Comparison of ENCODE assay signal across 8 cellular contexts in genomic region chr3:170869645-170870593, GRCh38. TPM values are rescaled to one million over a fixed set of nuclear protein-coding genes. Genes with fewer than 3 reads are reported as not detected.
DNase-seq lines count a peak whose midpoint lies in the region; ATAC-seq and TF ChIP-seq lines count a peak whose summit lies in the region.

TSS of gene RPL22L1 (minus strand) at chr3:170870195. CDS start at chr3:170870167, 28 bp downstream.

- H3K36me3 ChIP-seq in GM23338 (ENCODE audit: insufficient read depth): peaks cover 31% of the 10 kb centered on the region
- peaks cover 17% of the 10 kb centered on the region for H3K36me3 ChIP-seq in neutrophil

- no peaks in the 10 kb centered on the region for H3K9me2 ChIP-seq in GM23338 (ENCODE audit: insufficient read depth)

- H3K79me2 ChIP-seq in GM23338 (replicated peaks; ENCODE audit: insufficient read depth): peaks cover 26% of the 10 kb centered on the region

- H3K9me3 Mint-ChIP-seq in GM23338: peaks cover 2% of the 10 kb centered on the region; the same call in 1 of the 3 replicates
- no peaks in the 10 kb centered on the region for H3K9me3 Mint-ChIP-seq in activated T-helper 1 cell treated with anti-CD3 and anti-CD28 coated beads, Interleukin-12 subunit alpha, Interleukin-12 subunit beta, Interleukin-2, Interleukin-4 antibody, amounts not matched to agents 30 ng/mL and 10 ng/mL and 1 ng/mL, durations not matched to agents 14 hours and 24 hours and 36 hours

- peaks cover 12% of the 10 kb centered on the region for H3K27me3 Mint-ChIP-seq in GM23338 (ENCODE audit: insufficient read depth, low read depth, poor library complexity)
- H3K27me3 Mint-ChIP-seq in activated T-helper 1 cell treated with anti-CD3 and anti-CD28 coated beads, Interleukin-12 subunit alpha, Interleukin-12 subunit beta, Interleukin-2, Interleukin-4 antibody, amounts not matched to agents 30 ng/mL and 10 ng/mL and 1 ng/mL, durations not matched to agents 14 hours and 24 hours and 36 hours (ENCODE audit: insufficient read depth): peaks cover 4% of the 10 kb centered on the region

- peaks cover 46% of the 10 kb centered on the region for H3F3A ChIP-seq in GM23338 (replicated peaks; ENCODE audit: low read depth)

- H3K9me3 ChIP-seq in neutrophil: no peaks in the 10 kb centered on the region

- TF ChIP-seq CTCF in GM23338 (conservative IDR thresholded peaks at IDR 0.05; ENCODE audit: low read depth in 2 of 2): peak in 1 of 2 experiments; percentile 38; a peak in 3 of 4 replicates
- TF ChIP-seq CTCF in foreskin fibroblast (IDR thresholded peaks at IDR 0.05; ENCODE audit: low read depth, low read length): peak; percentile 6
- peak; percentile 14 for TF ChIP-seq CTCF in neutrophil (IDR thresholded peaks at IDR 0.05)

- peak within 1 kb of the TSS; percentile 100 for H3K27ac Mint-ChIP-seq in GM23338
- peak within 1 kb of the TSS; percentile 100 for H3K27ac Mint-ChIP-seq in activated T-helper 1 cell treated with anti-CD3 and anti-CD28 coated beads, Interleukin-12 subunit alpha, Interleukin-12 subunit beta, Interleukin-2, Interleukin-4 antibody, amounts not matched to agents 30 ng/mL and 10 ng/mL and 1 ng/mL, durations not matched to agents 14 hours and 24 hours and 36 hours

- H3K4me1 Mint-ChIP-seq in GM23338: peaks cover 23% of the 10 kb centered on the region
- H3K4me1 Mint-ChIP-seq in activated T-helper 1 cell treated with anti-CD3 and anti-CD28 coated beads, Interleukin-12 subunit alpha, Interleukin-12 subunit beta, Interleukin-2, Interleukin-4 antibody, amounts not matched to agents 30 ng/mL and 10 ng/mL and 1 ng/mL, durations not matched to agents 14 hours and 24 hours and 36 hours (ENCODE audit: low read depth): peaks cover 24% of the 10 kb centered on the region

- peak within 1 kb of the TSS; percentile 65; the same call in 1 of the 2 replicates for H2AFZ ChIP-seq in GM23338

- H3K4me2 ChIP-seq in GM23338: peak within 1 kb of the TSS; percentile 95

- H3K27ac ChIP-seq in GM23338 (ENCODE audit: low read depth) (peak within 1 kb of the TSS; percentile 95), neutrophil (peak within 1 kb of the TSS; percentile 83), temporal lobe (ENCODE audit: low read depth, low read length) (peak within 1 kb of the TSS; percentile 86)

- peaks cover 49% of the 10 kb centered on the region for H3K36me3 Mint-ChIP-seq in GM23338 (ENCODE audit: low read depth)
- H3K36me3 Mint-ChIP-seq in activated T-helper 1 cell treated with anti-CD3 and anti-CD28 coated beads, Interleukin-12 subunit alpha, Interleukin-12 subunit beta, Interleukin-2, Interleukin-4 antibody, amounts not matched to agents 30 ng/mL and 10 ng/mL and 1 ng/mL, durations not matched to agents 14 hours and 24 hours and 36 hours (ENCODE audit: low read depth): peaks cover 38% of the 10 kb centered on the region

- H3K27me3 ChIP-seq in GM23338 (ENCODE audit: insufficient read depth) (no peaks in the 10 kb centered on the region), neutrophil (no peaks in the 10 kb centered on the region)

- peak; percentile 97 for DNase-seq in EH (ENCODE audit: low read depth)
- peak; percentile 98 for DNase-seq in GM23338 (ENCODE audit: low spot score)
- DNase-seq in M059J (ENCODE audit: low read depth): peak; percentile 99
- DNase-seq in activated T-helper 1 cell treated with anti-CD3 and anti-CD28 coated beads, Interleukin-12 subunit alpha, Interleukin-12 subunit beta, Interleukin-2, Interleukin-4 antibody, amounts not matched to agents 30 ng/mL and 10 ng/mL and 1 ng/mL, durations not matched to agents 14 hours and 24 hours and 36 hours (ENCODE audit: low spot score): peak; percentile 90
- DNase-seq in foreskin fibroblast: peak; percentile 96 to 99
- no peak for DNase-seq in DMS79 treated with DMSO at 0.1 percent for 48 hours (lab: John Stamatoyannopoulos, UW)

- intact Hi-C loops in activated T-helper 1 cell treated with anti-CD3 and anti-CD28 coated beads, Interleukin-12 subunit alpha, Interleukin-12 subunit beta, Interleukin-2, Interleukin-4 antibody, amounts not matched to agents 30 ng/mL and 10 ng/mL and 1 ng/mL, durations not matched to agents 14 hours and 24 hours and 36 hours (cut with micrococcal nuclease): loop anchor here (1.0 to 10.0 kb wide), 12 partner anchors 13 to 1882 kb away; partner anchors contain the start of genes ECT2, EIF5A2, MYNN and PHC3

- H4K20me1 ChIP-seq in GM23338 (replicated peaks; ENCODE audit: insufficient read depth): peaks cover 18% of the 10 kb centered on the region

- ATAC-seq in GM23338: peak; percentile 89

- H3K4me1 ChIP-seq in GM23338 (ENCODE audit: insufficient read depth): peaks cover 30% of the 10 kb centered on the region
- H3K4me1 ChIP-seq in neutrophil (ENCODE audit: control insufficient read depth in 1 of 2, insufficient read depth in 1 of 2, low read depth in 1 of 2, low read length in 1 of 2): peaks cover 29 to 34% of the 10 kb centered on the region in 2 experiments

- peak within 1 kb of the TSS; percentile 78 for H3K4me3 ChIP-seq in GM23338
- H3K4me3 ChIP-seq in foreskin fibroblast (ENCODE audit: low read depth in 1 of 2, low read length in 2 of 2): peak within 1 kb of the TSS; percentile 82 to 86
- H3K4me3 ChIP-seq in neutrophil (ENCODE audit: low read depth in 1 of 2, low read length in 1 of 2): peak within 1 kb of the TSS; percentile 73 to 89

- peak within 1 kb of the TSS; percentile 95 for H3K4me3 Mint-ChIP-seq in GM23338
- peak within 1 kb of the TSS; percentile 98 for H3K4me3 Mint-ChIP-seq in activated T-helper 1 cell treated with anti-CD3 and anti-CD28 coated beads, Interleukin-12 subunit alpha, Interleukin-12 subunit beta, Interleukin-2, Interleukin-4 antibody, amounts not matched to agents 30 ng/mL and 10 ng/mL and 1 ng/mL, durations not matched to agents 14 hours and 24 hours and 36 hours

TF ChIP-seq in GM23338, 12 proteins besides CTCF, POLR2A, EP300 and RAD21 (continues in another document):
- TF ChIP-seq ZNF462 (CRISPR knock-in tag; IDR thresholded peaks at IDR 0.05) (no peak), POLR2AphosphoS5 (IDR thresholded peaks at IDR 0.05; ENCODE audit: low read depth) (peak; percentile 100), EZH2 (IDR thresholded peaks at IDR 0.05; ENCODE audit: low read depth, unreplicated experiment) (no peak)

RNA-seq across cellular contexts. Expression of gene RPL22L1, which starts in this region (rescaled TPM):
- 216 and 250 TPM in 2 replicates for total RNA-seq in GM23338 (2014; rRNA removed; shearing (Covaris generic))
- polyA plus RNA-seq in GM23338 (2016; fragmentation: Nextera tagmentation; extraction: Ambion mirVana): 441 and 470 TPM in 2 replicates
- total RNA-seq in M059J (2014; rRNA removed; shearing (Covaris generic)): 64.3 and 106 TPM in 2 replicates
- 123 and 145 TPM in 2 replicates for total RNA-seq in activated T-helper 1 cell treated with anti-CD3 and anti-CD28 coated beads, Interleukin-12 subunit alpha, Interleukin-12 subunit beta, Interleukin-2, Interleukin-4 antibody, amounts not matched to agents 30 ng/mL and 10 ng/mL and 1 ng/mL, durations not matched to agents 14 hours and 24 hours and 36 hours
- total RNA-seq in temporal lobe: 12.5 TPM
